Comparison of ENCODE assay signal across 8 cellular contexts in the genomic region with DNA sequence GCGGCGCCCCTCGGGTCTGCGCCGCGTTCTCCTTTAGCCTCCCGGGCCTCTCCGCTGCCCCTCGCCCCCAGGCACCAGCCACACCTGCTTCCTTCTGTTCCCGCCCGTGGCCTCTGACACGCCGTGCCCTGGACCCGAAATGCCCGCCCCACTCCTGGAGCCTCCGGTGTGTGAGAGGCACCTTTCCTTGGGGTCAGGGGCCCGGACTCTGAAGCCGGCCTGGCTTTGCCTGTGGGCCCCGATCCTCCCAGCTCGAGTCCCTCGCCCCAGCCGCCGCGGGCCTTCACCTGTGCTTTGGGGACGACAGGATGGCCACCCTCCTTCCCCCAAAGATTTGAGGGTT.
DNase-seq lines count a peak whose midpoint lies in the region.

No MANE protein-coding gene starts in this region.

- H3K27ac Mint-ChIP-seq in dendritic cell treated with granulocyte-macrophage colony-stimulating factor and Interleukin-4, amounts not matched to agents 40 ng/mL and 50 ng/mL, for 4 days: peak overlapping the region; percentile 91

- peak; percentile 4 to 12 for DNase-seq in activated CD4-positive, alpha-beta T cell treated with anti-CD3 and anti-CD28 coated beads for 4 hours
- DNase-seq in activated CD4-positive, alpha-beta T cell treated with anti-CD3 and anti-CD28 coated beads, Interleukin-2, amount 50 U/mL, for 1 hour: no peak
- DNase-seq in NCI-H69 (lab: John Stamatoyannopoulos, UW): peak; percentile 58
- DNase-seq in cerebellar cortex (ENCODE audit: low spot score): no peak
- DNase-seq in NCI-H1417 treated with DMSO at 0.1 percent for 48 hours (lab: John Stamatoyannopoulos, UW): no peak
- DNase-seq in DMS153 treated with DMSO at 0.1 percent for 48 hours (lab: John Stamatoyannopoulos, UW; ENCODE audit: unreplicated experiment): no peak

- H3K9me3 Mint-ChIP-seq in dendritic cell treated with granulocyte-macrophage colony-stimulating factor and Interleukin-4, amounts not matched to agents 40 ng/mL and 50 ng/mL, for 4 days: no peaks in the 10 kb centered on the region

- H3K36me3 ChIP-seq in muscle layer of colon (ENCODE audit: insufficient read depth, low read length): no peaks in the 10 kb centered on the region

- peak overlapping the region; percentile 90 for H3K4me3 Mint-ChIP-seq in dendritic cell treated with granulocyte-macrophage colony-stimulating factor and Interleukin-4, amounts not matched to agents 40 ng/mL and 50 ng/mL, for 4 days

- intact Hi-C loops in dendritic cell treated with granulocyte-macrophage colony-stimulating factor and Interleukin-4, amounts not matched to agents 40 ng/mL and 50 ng/mL, for 4 days (cut with micrococcal nuclease): loop anchor here (5.0 kb wide), 1 partner anchor 42 kb away; no protein-coding TSS in a partner anchor

- H3K27me3 Mint-ChIP-seq in dendritic cell treated with granulocyte-macrophage colony-stimulating factor and Interleukin-4, amounts not matched to agents 40 ng/mL and 50 ng/mL, for 4 days: no peaks in the 10 kb centered on the region

- peak overlapping the region; percentile 14 for H3K9ac ChIP-seq in muscle layer of colon (ENCODE audit: low read length)

- no peaks in the 10 kb centered on the region for H3K9me3 ChIP-seq in muscle layer of colon (ENCODE audit: low read length)

- H3K4me1 ChIP-seq in muscle layer of colon (ENCODE audit: insufficient read depth, low read length): peaks cover 13% of the 10 kb centered on the region

- no peaks in the 10 kb centered on the region for H3K27me3 ChIP-seq in muscle layer of colon (ENCODE audit: control insufficient read depth in 1 of 2, insufficient read depth in 2 of 2, low read length in 2 of 2)

- peak overlapping the region; percentile 76 to 88 for H3K4me3 ChIP-seq in muscle layer of colon (ENCODE audit: low read depth in 1 of 2, low read length in 2 of 2)

- peak overlapping the region; percentile 84 for H3K27ac ChIP-seq in muscle layer of colon (ENCODE audit: low read depth, low read length)

- peaks cover 25% of the 10 kb centered on the region for H3K36me3 Mint-ChIP-seq in dendritic cell treated with granulocyte-macrophage colony-stimulating factor and Interleukin-4, amounts not matched to agents 40 ng/mL and 50 ng/mL, for 4 days (ENCODE audit: low read depth)

- H3K4me1 Mint-ChIP-seq in dendritic cell treated with granulocyte-macrophage colony-stimulating factor and Interleukin-4, amounts not matched to agents 40 ng/mL and 50 ng/mL, for 4 days (ENCODE audit: low read depth): peaks cover 28% of the 10 kb centered on the region

Comparison
In these comparisons a context has a peak if more than half of its experiments do, and no peak if none do; other contexts are left out.
1. DNase-seq: peak in activated CD4-positive, alpha-beta T cell treated with anti-CD3 and anti-CD28 coated beads for 4 hours (2 of 2) and NCI-H69 (single experiment); none in activated CD4-positive, alpha-beta T cell treated with anti-CD3 and anti-CD28 coated beads, Interleukin-2, amount 50 U/mL, for 1 hour (single experiment), cerebellar cortex (single experiment), NCI-H1417 treated with DMSO at 0.1 percent for 48 hours (single experiment) and DMS153 treated with DMSO at 0.1 percent for 48 hours (single experiment).